ENCODE assay signal across 1 cellular context in the genomic region with DNA sequence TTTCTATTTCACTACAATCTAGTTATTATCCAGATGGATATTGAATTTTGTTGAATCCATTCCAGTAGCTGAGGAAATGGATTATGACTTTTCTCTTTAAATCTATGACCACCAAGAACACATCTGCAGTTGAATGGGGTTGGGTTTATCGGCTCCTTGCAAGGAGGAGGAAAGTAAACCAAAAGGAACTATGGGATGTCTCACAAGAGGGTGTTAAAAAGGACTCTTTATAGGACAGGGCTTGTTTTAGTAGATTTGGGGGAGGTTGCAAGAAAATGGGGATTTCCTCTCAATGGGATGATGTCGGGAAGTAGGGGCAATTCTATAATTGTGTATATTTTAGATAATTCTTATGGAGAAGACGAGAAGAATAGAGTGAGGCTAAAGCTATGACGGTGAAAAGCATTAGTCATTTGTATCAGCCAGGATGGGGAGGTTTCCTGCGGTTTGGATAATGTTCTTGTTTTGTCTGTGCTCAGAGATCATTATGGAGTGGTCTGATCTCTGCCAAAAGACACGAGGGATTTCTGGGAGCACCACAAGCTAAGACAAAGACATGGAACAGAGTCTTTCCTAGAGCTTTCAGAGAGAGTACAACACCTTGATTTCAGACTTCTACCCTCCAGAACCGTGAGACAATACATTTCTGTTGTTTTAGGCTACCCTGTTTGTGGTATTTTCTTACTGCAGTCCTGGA.
TF ChIP-seq lines count a peak whose summit lies in the region.

No MANE protein-coding gene starts in this region.

TF ChIP-seq in IMR-90, 13 proteins besides CTCF, POLR2A, EP300 and RAD21:
- TF ChIP-seq, protein P1, sequence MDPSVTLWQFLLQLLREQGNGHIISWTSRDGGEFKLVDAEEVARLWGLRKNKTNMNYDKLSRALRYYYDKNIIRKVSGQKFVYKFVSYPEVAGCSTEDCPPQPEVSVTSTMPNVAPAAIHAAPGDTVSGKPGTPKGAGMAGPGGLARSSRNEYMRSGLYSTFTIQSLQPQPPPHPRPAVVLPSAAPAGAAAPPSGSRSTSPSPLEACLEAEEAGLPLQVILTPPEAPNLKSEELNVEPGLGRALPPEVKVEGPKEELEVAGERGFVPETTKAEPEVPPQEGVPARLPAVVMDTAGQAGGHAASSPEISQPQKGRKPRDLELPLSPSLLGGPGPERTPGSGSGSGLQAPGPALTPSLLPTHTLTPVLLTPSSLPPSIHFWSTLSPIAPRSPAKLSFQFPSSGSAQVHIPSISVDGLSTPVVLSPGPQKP (IDR thresholded peaks at IDR 0.05; ENCODE audit: borderline replicate concordance, low read depth, low read length) = no peak
- TF ChIP-seq MAFK (IDR thresholded peaks at IDR 0.05; ENCODE audit: low read depth, low read length) = no peak
- TF ChIP-seq SMC3 (IDR thresholded peaks at IDR 0.05; ENCODE audit: low read depth, low read length) = no peak
- TF ChIP-seq MAZ (IDR thresholded peaks at IDR 0.05; ENCODE audit: borderline replicate concordance, low read depth, low read length) = no peak
- TF ChIP-seq NFE2L2 (IDR thresholded peaks at IDR 0.05; ENCODE audit: low read depth, low read length) = no peak
- no peak for TF ChIP-seq RCOR1 (IDR thresholded peaks at IDR 0.05; ENCODE audit: insufficient replicate concordance, low read length)
- no peak for TF ChIP-seq CHD1 (IDR thresholded peaks at IDR 0.05; ENCODE audit: low read depth, low read length)
- no peak for TF ChIP-seq RFX5 (IDR thresholded peaks at IDR 0.05; ENCODE audit: low read depth, low read length)
- TF ChIP-seq FOS (IDR thresholded peaks at IDR 0.05; ENCODE audit: low read depth, low read length) = no peak
- no peak for TF ChIP-seq CEBPB (IDR thresholded peaks at IDR 0.05; ENCODE audit: low read depth, low read length)
